ENCODE assay signal across 8 cellular contexts in genomic region chr2:207768168-207768890, GRCh38. TPM values are rescaled to one million over a fixed set of nuclear protein-coding genes. Genes with fewer than 3 reads are reported as not detected.
DNase-seq lines count a peak whose midpoint lies in the region; ATAC-seq and TF ChIP-seq lines count a peak whose summit lies in the region.

No MANE protein-coding gene starts in this region.

- peak overlapping the region; percentile 71 for H3K4me2 ChIP-seq in KMS-11

- H3K79me2 ChIP-seq in KMS-11 (ENCODE audit: insufficient read depth, low read depth), result no peaks in the 10 kb centered on the region

- WGBS in transverse colon (ENCODE audit: low coverage in 1 of 2), 2 donors, result 2% methylated on average over 46 of the region's 74 CpGs; no CpG with 5 or more reads in 1 of the 2 donors

- peak overlapping the region; percentile 96 for H2AFZ ChIP-seq in KMS-11 (ENCODE audit: low read depth)

- no peak for TF ChIP-seq CTCF in KMS-11 (conservative IDR thresholded peaks at IDR 0.05; ENCODE audit: low read depth, low read length)
- no peak for TF ChIP-seq CTCF in transverse colon (IDR thresholded peaks at IDR 0.05)

- H4K20me1 ChIP-seq in KMS-11 (ENCODE audit: insufficient read depth), result no peaks in the 10 kb centered on the region

- no peaks in the 10 kb centered on the region for H3K9me3 ChIP-seq in muscle layer of colon (ENCODE audit: low read length)
- no peaks in the 10 kb centered on the region for H3K9me3 ChIP-seq in transverse colon

- ATAC-seq in GM21825 (IDR thresholded peaks at IDR 0.05; ENCODE audit: unreplicated experiment), result no peak

- TF ChIP-seq EP300 in transverse colon (IDR thresholded peaks at IDR 0.05; ENCODE audit: low read depth), result no peak

- intact Hi-C loops in transverse colon (cut with DNase I; ENCODE audit: low total_unique reads), result loop anchor here (5.0 to 10.0 kb wide), 3 partner anchors 56 to 256 kb away; partner anchors contain the start of gene PLEKHM3

- H3K4me1 ChIP-seq in KMS-11 (ENCODE audit: low read depth, poor library complexity, severe bottlenecking), result no peaks in the 10 kb centered on the region
- H3K4me1 ChIP-seq in muscle layer of colon (ENCODE audit: insufficient read depth, low read length), result peaks cover 12% of the 10 kb centered on the region
- peaks cover 9 to 57% (median 47%) of the 10 kb centered on the region in 4 donors for H3K4me1 ChIP-seq in transverse colon

- H3K27me3 ChIP-seq in KMS-11 (ENCODE audit: insufficient read depth, low read depth), result no peaks in the 10 kb centered on the region
- no peaks in the 10 kb centered on the region for H3K27me3 ChIP-seq in muscle layer of colon (ENCODE audit: control insufficient read depth in 1 of 2, insufficient read depth in 2 of 2, low read length in 2 of 2)
- no peaks in the 10 kb centered on the region for H3K27me3 ChIP-seq in transverse colon

- H3K36me3 ChIP-seq in KMS-11 (ENCODE audit: insufficient read depth) (no peaks in the 10 kb centered on the region), muscle layer of colon (ENCODE audit: insufficient read depth, low read length) (no peaks in the 10 kb centered on the region), transverse colon (peaks cover 0 to 12% (median 3%) of the 10 kb centered on the region in 4 donors)

- no peak overlapping the region for H3K27ac ChIP-seq in KMS-11
- H3K27ac ChIP-seq in epithelial cell of prostate, result peak overlapping the region; percentile 43
- peak overlapping the region; percentile 52 for H3K27ac ChIP-seq in muscle layer of colon (ENCODE audit: low read depth, low read length)
- peak overlapping the region; percentile 90 to 96 (median 96) for H3K27ac ChIP-seq in transverse colon

- peak; percentile 57 for DNase-seq in Daoy (ENCODE audit: low read depth)
- peak; percentile 13 for DNase-seq in activated CD4-positive, alpha-beta T cell treated with anti-CD3 and anti-CD28 coated beads, Interleukin-2, amount 50 U/mL, for 1 hour
- no peak for DNase-seq in epithelial cell of prostate (ENCODE audit: low read depth, low spot score)
- DNase-seq in transverse colon, result peak; percentile 61
- no peak for DNase-seq in AML-193 (lab: John Stamatoyannopoulos, UW)

- peak; percentile 42 for TF ChIP-seq POLR2A in transverse colon (IDR thresholded peaks at IDR 0.05)

- H3K4me3 ChIP-seq in KMS-11 (IDR thresholded peaks at IDR 0.05; ENCODE audit: insufficient read depth, low read depth, low read length), result no peak overlapping the region
- H3K4me3 ChIP-seq in muscle layer of colon (ENCODE audit: low read depth in 1 of 2, low read length in 2 of 2), result peak overlapping the region; percentile 85 to 90
- peak overlapping the region; percentile 68 to 87 (median 82) for H3K4me3 ChIP-seq in transverse colon

- in situ Hi-C loops in transverse colon (cut with MboI; ENCODE audit: low pct_ligation_motif_present in 1 of 4, low pct_unique_long_range_greater_than_20kb in 1 of 4, low sequenced_read_pairs in 3 of 4), result loop anchor here in 1 of 4 donors (10.0 kb wide), 1 partner anchor 296 kb away; no protein-coding TSS in a partner anchor

- H3K9ac ChIP-seq in KMS-11 (peak overlapping the region; percentile 52; the same call in 1 of the 2 replicates), muscle layer of colon (ENCODE audit: low read length) (peak overlapping the region; percentile 76)

RNA-seq across cellular contexts. Expression of gene FZD5, which starts 1.4 kb away (rescaled TPM):
- total RNA-seq in Daoy (2014; rRNA removed; shearing (Covaris generic)), result 1.4 and 2.0 TPM in 2 replicates
- 100 to 1,000 TPM in 3 of 4 donors, 10 to 100 TPM in 1; 70.3 to 150 (median 141) TPM for total RNA-seq in transverse colon

RNA-seq across cellular contexts. Expression of gene CCNYL1, which starts 56.9 kb away (rescaled TPM):
- total RNA-seq in Daoy (2014; rRNA removed; shearing (Covaris generic)), result 3.2 and 3.6 TPM in 2 replicates
- total RNA-seq in transverse colon, result 10 to 100 TPM; 30.0 to 99.5 (median 31.7) TPM

Comparison
In these comparisons a context has a peak if more than half of its experiments do, and no peak if none do; other contexts are left out.
1. DNase-seq: peak in Daoy (single experiment), activated CD4-positive, alpha-beta T cell treated with anti-CD3 and anti-CD28 coated beads, Interleukin-2, amount 50 U/mL, for 1 hour (single experiment) and transverse colon (single experiment); none in epithelial cell of prostate (single experiment) and AML-193 (0 of 2).
2. RNA of gene FZD5, which starts 1.4 kb away (total RNA-seq): 70.3 to 150 TPM in transverse colon; 1.4 to 2.0 TPM in Daoy; every median in the first group is over 10 times any median in the second.